ENCODE assay signal across 8 cellular contexts in the genomic region with DNA sequence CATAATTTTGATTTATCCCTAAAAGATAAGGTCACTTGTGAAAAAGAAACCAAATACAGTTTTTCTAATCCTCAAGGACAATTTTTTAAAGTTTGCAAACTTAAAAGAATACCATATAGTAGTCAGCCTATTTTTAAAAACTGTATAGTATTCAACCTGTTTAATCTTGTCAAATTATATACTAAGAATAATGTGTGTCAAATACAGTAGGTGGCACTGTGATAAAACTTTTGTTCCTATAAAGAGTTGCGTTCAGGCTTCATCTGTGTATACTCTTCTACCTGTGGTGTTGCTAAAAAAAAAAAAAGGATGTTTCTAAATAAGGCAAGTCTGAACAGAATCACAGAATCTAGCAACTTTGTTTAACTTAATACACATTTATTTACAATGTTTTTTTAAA.
DNase-seq lines count a peak whose midpoint lies in the region; ATAC-seq and TF ChIP-seq lines count a peak whose summit lies in the region.

No MANE protein-coding gene starts in this region.

- no peak overlapping the region for H3K9ac ChIP-seq in DND-41 (ENCODE audit: low read depth, low read length)

- H3K27me3 ChIP-seq in DND-41 (ENCODE audit: insufficient read depth, low read length, poor library complexity) = no peaks in the 10 kb centered on the region

- H3K36me3 ChIP-seq in DND-41 (ENCODE audit: insufficient read depth, low read length) = peaks cover 96% of the 10 kb centered on the region

- no peak for DNase-seq in DND-41
- DNase-seq in Kasumi-1 (lab: John Stamatoyannopoulos, UW) = peak; percentile 41 to 43
- DNase-seq in amniotic stem cell (lab: John Stamatoyannopoulos, UW) = peak; percentile 1
- DNase-seq in midbrain (lab: John Stamatoyannopoulos, UW) = peak; percentile 7
- no peak for DNase-seq in DMS114 treated with DMSO at 0.1 percent for 48 hours (lab: John Stamatoyannopoulos, UW; ENCODE audit: unreplicated experiment)

- H3K9me3 ChIP-seq in DND-41 (ENCODE audit: insufficient read depth, low read length, severe bottlenecking) = no peaks in the 10 kb centered on the region

- H4K20me1 ChIP-seq in DND-41 (ENCODE audit: insufficient read depth, low read length) = no peaks in the 10 kb centered on the region; the same call in 1 of the 2 replicates

- TF ChIP-seq CTCF in DND-41 (IDR thresholded peaks at IDR 0.05; ENCODE audit: borderline replicate concordance, extremely low read depth, low read length, poor library complexity, severe bottlenecking) = peak; percentile 39

- H2AFZ ChIP-seq in DND-41 (ENCODE audit: low read depth, low read length) = no peak overlapping the region

- H3K27ac ChIP-seq in DND-41 (ENCODE audit: low read length) = no peak overlapping the region

- peak; percentile 55; the same call in 2 of the 3 replicates for ATAC-seq in DND-41 (ENCODE audit: insufficient read depth, low read depth)
- ATAC-seq in GM21360 (IDR thresholded peaks at IDR 0.05; ENCODE audit: unreplicated experiment) = no peak
- ATAC-seq in HG03045 (IDR thresholded peaks at IDR 0.05; ENCODE audit: unreplicated experiment) = no peak
- ATAC-seq in GM21515 (IDR thresholded peaks at IDR 0.05; ENCODE audit: unreplicated experiment) = no peak

- H3K4me3 ChIP-seq in DND-41 (ENCODE audit: low read depth in 1 of 2, low read length in 2 of 2) = no peak overlapping the region

- H3K79me2 ChIP-seq in DND-41 (ENCODE audit: insufficient read depth, low read length) = peaks cover 61% of the 10 kb centered on the region

- no peak overlapping the region for H3K4me2 ChIP-seq in DND-41 (ENCODE audit: insufficient read depth, low read length)

- no peaks in the 10 kb centered on the region for H3K4me1 ChIP-seq in DND-41 (ENCODE audit: insufficient read depth, low read length)

Comparison
In these comparisons a context has a peak if more than half of its experiments do, and no peak if none do; other contexts are left out.
1. DNase-seq: peak in Kasumi-1 (2 of 2), amniotic stem cell (single experiment) and midbrain (single experiment); none in DND-41 (single experiment) and DMS114 treated with DMSO at 0.1 percent for 48 hours (single experiment).